ENCODE assay signal across 14 cellular contexts in the genomic region with DNA sequence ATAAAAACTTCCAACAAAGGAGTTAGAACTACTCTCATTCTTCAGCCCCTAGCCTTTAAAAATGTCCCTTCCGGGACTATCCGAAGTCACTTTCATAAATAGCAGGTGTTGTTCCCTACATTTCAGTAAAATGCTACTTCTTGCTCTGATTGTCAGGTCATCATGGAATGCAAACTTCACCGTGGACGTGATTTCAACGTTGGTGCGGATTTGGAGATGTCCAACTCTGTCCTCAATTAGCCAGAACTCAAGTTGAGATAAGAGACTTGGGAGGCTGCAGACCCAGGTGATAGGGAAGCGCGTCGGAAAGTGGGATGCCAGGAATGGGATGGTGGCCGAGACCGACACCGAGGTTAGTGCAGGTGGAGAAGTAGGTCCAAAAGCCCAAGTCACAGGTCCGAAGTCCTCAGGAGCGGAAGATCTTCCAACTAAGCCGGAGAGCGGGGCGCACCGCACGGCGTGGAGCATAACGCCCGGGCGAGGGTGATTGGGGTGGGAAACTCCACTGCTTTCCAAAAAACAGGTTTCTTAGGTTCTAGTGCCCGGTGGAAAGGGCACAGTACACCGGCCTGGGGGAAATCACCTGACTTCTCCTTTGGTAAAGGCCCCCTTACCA. TPM values are rescaled to one million over a fixed set of nuclear protein-coding genes. Genes with fewer than 3 reads are reported as not detected.
DNase-seq lines count a peak whose midpoint lies in the region; ATAC-seq and TF ChIP-seq lines count a peak whose summit lies in the region.
"Had no signal": no experiment of that assay in that cellular context is flagged by ENCODE, and none has a peak within 500 bp of the region (broad histone marks: within the 10 kb centered on the region; RNA-seq: fewer than 3 reads in every experiment).

No MANE protein-coding gene starts in this region.

- no peaks in the 10 kb centered on the region for H3K36me3 ChIP-seq in hepatocyte (replicated peaks; ENCODE audit: insufficient read depth, low read depth)
- H3K36me3 ChIP-seq in body of pancreas (replicated peaks in 1 of 2; ENCODE audit: insufficient read depth in 1 of 2, low read depth in 2 of 2): peaks cover 6 to 10% of the 10 kb centered on the region in 2 donors

- no peak for ATAC-seq in T-cell (replicated peaks in 1 of 4)
- ATAC-seq in body of pancreas: no peak
- ATAC-seq: A549; activated CD4-positive, CD25-positive, alpha-beta regulatory T cell treated with anti-CD3 and anti-CD28 coated beads, Interleukin-2, amount 50 U/mL, for 24 hours had no signal

- H3K9me2 ChIP-seq in hepatocyte (replicated peaks; ENCODE audit: insufficient read depth): no peaks in the 10 kb centered on the region

- no peaks in the 10 kb centered on the region for H4K20me1 ChIP-seq in hepatocyte (ENCODE audit: insufficient read depth, poor library complexity, severe bottlenecking)

- 16% methylated on average over 25 of the region's 25 CpGs for WGBS in hepatocyte (ENCODE audit: low lambda C conversion rate, missing lambda C conversion rate)
- 59 to 78% methylated on average over 25 of the region's 25 CpGs for WGBS in body of pancreas, 2 donors

- H3K9me3 ChIP-seq in hepatocyte (ENCODE audit: low read depth) (no peaks in the 10 kb centered on the region), body of pancreas (no peaks in the 10 kb centered on the region)
- H3K9me3 ChIP-seq: A549, pancreas, upper lobe of right lung had no signal

- no peaks in the 10 kb centered on the region for H3K79me2 ChIP-seq in hepatocyte

- no peak overlapping the region for H3K27ac ChIP-seq in hepatocyte
- H3K27ac ChIP-seq in body of pancreas: no peak overlapping the region
- H3K27ac ChIP-seq: A549, pancreas had no signal

- peaks cover 27% of the 10 kb centered on the region for H3K27me3 Mint-ChIP-seq in activated CD4-positive, alpha-beta T cell treated with anti-CD3 and anti-CD28 coated beads, Interleukin-2, amount 10 ng/mL, durations not matched to agents 24 days and 14 days
- H3K27me3 Mint-ChIP-seq in T-cell (peaks cover 14 to 39% of the 10 kb centered on the region in 2 donors), progenitor cell of endocrine pancreas (peaks cover 74% of the 10 kb centered on the region), MCF 10A (ENCODE audit: insufficient read depth, unreplicated experiment) (peaks cover 15% of the 10 kb centered on the region)

- H3K36me3 Mint-ChIP-seq in activated CD4-positive, alpha-beta T cell treated with anti-CD3 and anti-CD28 coated beads, Interleukin-2, amount 10 ng/mL, durations not matched to agents 24 days and 14 days (ENCODE audit: low read depth): peaks cover 29% of the 10 kb centered on the region
- peaks cover 9% of the 10 kb centered on the region for H3K36me3 Mint-ChIP-seq in T-cell
- peaks cover 19% of the 10 kb centered on the region for H3K36me3 Mint-ChIP-seq in progenitor cell of endocrine pancreas (ENCODE audit: insufficient read depth)
- H3K36me3 Mint-ChIP-seq in MCF 10A (ENCODE audit: insufficient read depth, unreplicated experiment): peaks cover 21% of the 10 kb centered on the region

- H3K4me1 ChIP-seq in hepatocyte (ENCODE audit: insufficient read depth) (peaks cover 26% of the 10 kb centered on the region), body of pancreas (peaks cover 26% of the 10 kb centered on the region)

- H3K4me3 ChIP-seq in hepatocyte: peak overlapping the region; percentile 9
- no peak overlapping the region for H3K4me3 ChIP-seq in body of pancreas
- H3K4me3 ChIP-seq: A549 had no signal

- intact Hi-C loops in activated CD4-positive, alpha-beta T cell treated with anti-CD3 and anti-CD28 coated beads, Interleukin-2, amount 10 ng/mL, durations not matched to agents 24 days and 14 days (cut with micrococcal nuclease): loop anchor here (1.0 kb wide), 1 partner anchor 10 kb away; no protein-coding TSS in a partner anchor
- intact Hi-C loops in MCF 10A (cut with micrococcal nuclease) (no loop called here), body of pancreas (cut with DNase I) (no loop called here)

- TF ChIP-seq CTCF in hepatocyte (IDR thresholded peaks at IDR 0.05; ENCODE audit: poor library complexity): no peak
- TF ChIP-seq CTCF in progenitor cell of endocrine pancreas (IDR thresholded peaks at IDR 0.05; ENCODE audit: unreplicated experiment): no peak
- no peak for TF ChIP-seq CTCF in MCF 10A (IDR thresholded peaks at IDR 0.05; ENCODE audit: unreplicated experiment)
- TF ChIP-seq CTCF in body of pancreas (IDR thresholded peaks at IDR 0.05): no peak

- POLR2A ChIA-PET in T-cell (lab: Charles Lee) (no interaction called here), MCF 10A (lab: Yijun Ruan, JAX) (no interaction called here)

- peak overlapping the region; percentile 85 for H2AFZ ChIP-seq in hepatocyte

- H3K27ac Mint-ChIP-seq in activated CD4-positive, alpha-beta T cell treated with anti-CD3 and anti-CD28 coated beads, Interleukin-2, amount 10 ng/mL, durations not matched to agents 24 days and 14 days: peak overlapping the region; percentile 78
- H3K27ac Mint-ChIP-seq in T-cell (peak overlapping the region; percentile 95 to 96), progenitor cell of endocrine pancreas (peak overlapping the region; percentile 62), MCF 10A (ENCODE audit: low read depth, unreplicated experiment) (no peak overlapping the region)

- H3K27me3 ChIP-seq in hepatocyte (peaks cover 75% of the 10 kb centered on the region), body of pancreas (peaks cover 11 to 48% of the 10 kb centered on the region in 2 donors)

- no peak for TF ChIP-seq POLR2A in body of pancreas (IDR thresholded peaks at IDR 0.05)

- BruUV-seq in MCF 10A (replicated peaks; lab: Mats Ljungman, UMichigan): no TSS peak

- peaks cover 34% of the 10 kb centered on the region for H3K4me1 Mint-ChIP-seq in activated CD4-positive, alpha-beta T cell treated with anti-CD3 and anti-CD28 coated beads, Interleukin-2, amount 10 ng/mL, durations not matched to agents 24 days and 14 days
- H3K4me1 Mint-ChIP-seq in T-cell (peaks cover 18 to 37% (median 35%) of the 10 kb centered on the region in 3 donors), progenitor cell of endocrine pancreas (ENCODE audit: low read depth) (peaks cover 2% of the 10 kb centered on the region), MCF 10A (ENCODE audit: insufficient read depth, unreplicated experiment) (no peaks in the 10 kb centered on the region)

- H3K9me3 Mint-ChIP-seq in activated CD4-positive, alpha-beta T cell treated with anti-CD3 and anti-CD28 coated beads, Interleukin-2, amount 10 ng/mL, durations not matched to agents 24 days and 14 days: peaks cover 8% of the 10 kb centered on the region
- H3K9me3 Mint-ChIP-seq in T-cell: peaks cover 0 to 8% (median 0%) of the 10 kb centered on the region in 3 donors
- peaks cover 4% of the 10 kb centered on the region for H3K9me3 Mint-ChIP-seq in progenitor cell of endocrine pancreas (ENCODE audit: low read depth)
- H3K9me3 Mint-ChIP-seq in MCF 10A (ENCODE audit: unreplicated experiment): no peaks in the 10 kb centered on the region

- peak overlapping the region; percentile 81 for H3K4me3 Mint-ChIP-seq in activated CD4-positive, alpha-beta T cell treated with anti-CD3 and anti-CD28 coated beads, Interleukin-2, amount 10 ng/mL, durations not matched to agents 24 days and 14 days
- H3K4me3 Mint-ChIP-seq in T-cell (peak overlapping the region; percentile 73 to 81 (median 81)), progenitor cell of endocrine pancreas (ENCODE audit: low read depth) (no peak overlapping the region), MCF 10A (ENCODE audit: unreplicated experiment) (no peak overlapping the region)

- peak; percentile 63 for DNase-seq in activated CD4-positive, alpha-beta T cell treated with anti-CD3 and anti-CD28 coated beads, Interleukin-2, amount 10 ng/mL, durations not matched to agents 24 days and 14 days
- no peak for DNase-seq in activated CD4-positive, alpha-beta T cell treated with anti-CD3 and anti-CD28 coated beads, Interleukin-2, amount 50 U/mL, for 48 hours
- DNase-seq in T-cell (no peak), hepatocyte (ENCODE audit: low spot score) (no peak), progenitor cell of endocrine pancreas (ENCODE audit: low spot score, unreplicated experiment) (no peak), MCF 10A (ENCODE audit: unreplicated experiment) (no peak), DMS79 (lab: John Stamatoyannopoulos, UW) (no peak), body of pancreas (no peak)
- DNase-seq: Kasumi-1, NCI-H446, upper lobe of right lung had no signal

- H3K4me2 ChIP-seq in hepatocyte: peak overlapping the region; percentile 91
- H3K4me2 ChIP-seq: A549 had no signal

- CTCF ChIA-PET in T-cell (lab: Charles Lee) (no interaction called here), MCF 10A (lab: Yijun Ruan, JAX) (no interaction called here)

RNA-seq across cellular contexts. Expression of a gene that starts 11.5 kb away (rescaled TPM):
- total RNA-seq in activated CD4-positive, alpha-beta T cell treated with anti-CD3 and anti-CD28 coated beads, Interleukin-2, amount 10 ng/mL, durations not matched to agents 24 days and 14 days: 0.07 TPM in 1 of 2 replicates, not detected in the other
- total RNA-seq in T-cell (under 1 TPM in 2 of 5 donors, not detected in 3; 0.23 to 0.33 TPM), hepatocyte (0.17 and 0.28 TPM in 2 replicates), progenitor cell of endocrine pancreas (8.5 and 8.9 TPM in 2 replicates), MCF 10A (2022) (not detected in 2 replicates), body of pancreas (under 1 TPM in 1 of 2 donors, not detected in 1; 0.26 TPM)
- 0.24 TPM in 1 of 2 replicates, not detected in the other for polyA plus RNA-seq in hepatocyte
- total RNA-seq: upper lobe of right lung had no signal

RNA-seq across cellular contexts. Expression of a gene that starts 12.9 kb away (rescaled TPM):
- total RNA-seq in activated CD4-positive, alpha-beta T cell treated with anti-CD3 and anti-CD28 coated beads, Interleukin-2, amount 10 ng/mL, durations not matched to agents 24 days and 14 days: 55.6 and 65.3 TPM in 2 replicates
- 10 to 100 TPM; 48.9 to 69.2 (median 63.6) TPM for total RNA-seq in T-cell
- total RNA-seq in hepatocyte: 49.1 and 59.8 TPM in 2 replicates
- 23.5 and 25.5 TPM in 2 replicates for polyA plus RNA-seq in hepatocyte
- 62.1 and 64.3 TPM in 2 replicates for total RNA-seq in progenitor cell of endocrine pancreas
- total RNA-seq in MCF 10A (2022): 78.0 and 80.1 TPM in 2 replicates
- total RNA-seq in body of pancreas: 10 to 100 TPM; 24.7 to 38.7 TPM

RNA-seq across cellular contexts. Expression of a gene that starts 17.6 kb away (rescaled TPM):
- total RNA-seq in activated CD4-positive, alpha-beta T cell treated with anti-CD3 and anti-CD28 coated beads, Interleukin-2, amount 10 ng/mL, durations not matched to agents 24 days and 14 days: 76.7 and 79.7 TPM in 2 replicates
- total RNA-seq in T-cell (10 to 100 TPM; 25.2 to 57.2 (median 49.7) TPM), hepatocyte (50.1 and 55.1 TPM in 2 replicates), progenitor cell of endocrine pancreas (48.5 and 48.8 TPM in 2 replicates), MCF 10A (2022) (69.4 and 73.4 TPM in 2 replicates), body of pancreas (10 to 100 TPM; 14.8 to 32.7 TPM)
- polyA plus RNA-seq in hepatocyte: 91.2 and 92.3 TPM in 2 replicates

Comparison
In these comparisons a context has a peak if more than half of its experiments do, and no peak if none do; other contexts are left out.
1. H3K4me3 Mint-ChIP-seq: peak in activated CD4-positive, alpha-beta T cell treated with anti-CD3 and anti-CD28 coated beads, Interleukin-2, amount 10 ng/mL, durations not matched to agents 24 days and 14 days (single experiment) and T-cell (3 of 3); none in progenitor cell of endocrine pancreas (single experiment) and MCF 10A (single experiment).